In the genomic region with DNA sequence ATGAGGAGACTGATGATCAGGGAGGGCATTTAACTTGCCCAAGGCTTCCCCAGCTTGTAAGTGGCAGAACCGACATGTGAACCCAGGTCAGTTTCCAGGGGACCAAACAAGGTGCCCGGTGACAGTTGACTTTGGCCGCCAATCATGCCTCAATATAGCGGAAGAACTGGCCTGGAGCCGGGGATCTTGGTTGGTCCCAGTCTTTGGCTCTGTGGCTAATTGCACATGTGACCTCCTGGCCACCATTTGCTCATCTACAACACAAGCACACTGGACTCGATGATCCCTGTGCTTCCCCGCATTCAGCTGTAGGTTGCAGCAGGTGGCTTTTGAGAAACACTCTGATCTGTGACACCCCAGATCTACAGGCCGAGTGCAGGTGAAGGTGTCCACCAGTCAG, we compare ENCODE assay signal across 10 cellular contexts.
"Had no signal": no experiment of that assay in that cellular context is flagged by ENCODE, and none has a peak within 500 bp of the region (broad histone marks: within the 10 kb centered on the region; RNA-seq: fewer than 3 reads in every experiment).

No MANE protein-coding gene starts in this region.

- H3K27me3 ChIP-seq: tibial artery had no signal

- H3K4me3 ChIP-seq: lung, tibial artery had no signal

- ATAC-seq: esophagus mucosa; naive thymus-derived CD8-positive, alpha-beta T cell; stimulated activated naive CD8-positive, alpha-beta T cell treated with anti-CD3 and anti-CD28 coated beads, Interleukin-15, amount 100 ng/mL, for 72 hours had no signal

- H3K36me3 ChIP-seq: neutrophil had no signal

- H3K9me3 ChIP-seq: neutrophil, tibial artery had no signal

- H3K27ac ChIP-seq: neutrophil, tibial artery had no signal

- DNase-seq: activated CD4-positive, alpha-beta T cell treated with anti-CD3 and anti-CD28 coated beads, Interleukin-2, amount 50 U/mL, for 1 hour; activated effector memory CD4-positive, alpha-beta T cell treated with Interleukin-2 at 50 U/mL for 16 hours; aorta; naive thymus-derived CD8-positive, alpha-beta T cell; stimulated activated CD4-positive, alpha-beta T cell treated with anti-CD3 and anti-CD28 coated beads, Interleukin-4, amount 100 ng/mL, for 24 hours; stimulated activated naive CD8-positive, alpha-beta T cell treated with anti-CD3 and anti-CD28 coated beads, Interleukin-15, amount 100 ng/mL, for 72 hours had no signal
